In genomic region chr19:41264581-41265375, GRCh38 we compare ENCODE assay signal across 1 cellular context.
TF ChIP-seq lines count a peak whose summit lies in the region.

No MANE protein-coding gene starts in this region.

TF ChIP-seq in K562, 482 proteins besides CTCF, POLR2A, EP300 and RAD21 (continues in another document):
- no peak for TF ChIP-seq ZBTB2 (IDR thresholded peaks at IDR 0.05)
- no peak for TF ChIP-seq HNRNPUL1 (IDR thresholded peaks at IDR 0.05; ENCODE audit: low read length)
- no peak for TF ChIP-seq SMARCE1 (IDR thresholded peaks at IDR 0.05)
- TF ChIP-seq ZBTB43 (CRISPR knock-in tag; IDR thresholded peaks at IDR 0.05), result peak; percentile 54; the same call in 1 of the 2 replicates
- TF ChIP-seq ZNF395 (CRISPR knock-in tag; IDR thresholded peaks at IDR 0.05), result peak; percentile 78; the same call in 1 of the 2 replicates
- TF ChIP-seq RBM34 (IDR thresholded peaks at IDR 0.05; ENCODE audit: borderline replicate concordance, insufficient read depth, low read length), result 0 out of 2 replicates have a peak, but pooled peaks have one; percentile 62
- TF ChIP-seq ZNF311 (CRISPR knock-in tag; IDR thresholded peaks at IDR 0.05), result no peak
- TF ChIP-seq SMARCA4 (IDR thresholded peaks at IDR 0.05), result no peak
- no peak for TF ChIP-seq KAT2B (IDR thresholded peaks at IDR 0.05; ENCODE audit: low read depth, low read length)
- no peak for TF ChIP-seq FOXK1 (CRISPR knock-in tag; IDR thresholded peaks at IDR 0.05; ENCODE audit: borderline replicate concordance)
- no peak for TF ChIP-seq MAZ (CRISPR knock-in tag; conservative IDR thresholded peaks at IDR 0.05 in 1 of 2, IDR thresholded peaks at IDR 0.05 in 1 of 2)
- no peak for TF ChIP-seq BACH1 (tag; IDR thresholded peaks at IDR 0.05)
- no peak for TF ChIP-seq ZNF444 (CRISPR knock-in tag; IDR thresholded peaks at IDR 0.05)
- no peak for TF ChIP-seq ZNF445 (CRISPR knock-in tag; IDR thresholded peaks at IDR 0.05; ENCODE audit: low read depth)
- TF ChIP-seq GTF2B (IDR thresholded peaks at IDR 0.05; ENCODE audit: extremely low read depth, insufficient read length), result no peak
- TF ChIP-seq WHSC1 (IDR thresholded peaks at IDR 0.05; ENCODE audit: low read length), result no peak
- TF ChIP-seq ZKSCAN8 (CRISPR knock-in tag; IDR thresholded peaks at IDR 0.05), result no peak
- peak; percentile 23 for TF ChIP-seq SRSF7 (optimal IDR thresholded peaks at IDR 0.05; ENCODE audit: low read depth, low read length)
- no peak for TF ChIP-seq NELFE (IDR thresholded peaks at IDR 0.05; ENCODE audit: insufficient read depth, insufficient read length)
- TF ChIP-seq MBD2 (IDR thresholded peaks at IDR 0.05; ENCODE audit: borderline replicate concordance, low read depth), result no peak
- TF ChIP-seq IFI16 (CRISPR knock-in tag; IDR thresholded peaks at IDR 0.05), result no peak
- TF ChIP-seq TSHZ1 (CRISPR knock-in tag; IDR thresholded peaks at IDR 0.05), result no peak
- no peak; the same call in 1 of the 2 replicates for TF ChIP-seq ZBTB1 (CRISPR knock-in tag; IDR thresholded peaks at IDR 0.05; ENCODE audit: borderline replicate concordance, low read depth)
- TF ChIP-seq ZMIZ1 (IDR thresholded peaks at IDR 0.05; ENCODE audit: low read depth in 2 of 2, low read length in 2 of 2), result no peak
- peak; percentile 51 to 68; a peak in 2 of 4 replicates for TF ChIP-seq UBTF (IDR thresholded peaks at IDR 0.05; ENCODE audit: borderline replicate concordance in 1 of 2, low read depth in 2 of 2, low read length in 2 of 2)
- no peak for TF ChIP-seq HDAC2 (IDR thresholded peaks at IDR 0.05)
- no peak for TF ChIP-seq SIX5 (IDR thresholded peaks at IDR 0.05; ENCODE audit: borderline replicate concordance in 1 of 2, insufficient read depth in 1 of 2, low read depth in 1 of 2, low read length in 2 of 2)
- no peak for TF ChIP-seq ZNF143 (CRISPR knock-in tag; IDR thresholded peaks at IDR 0.05)
- no peak for TF ChIP-seq ESRRB (CRISPR knock-in tag; IDR thresholded peaks at IDR 0.05; ENCODE audit: borderline replicate concordance)
- TF ChIP-seq RREB1 (CRISPR knock-in tag; IDR thresholded peaks at IDR 0.05), result peak; percentile 81; the same call in 1 of the 2 replicates
- 0 out of 2 replicates have a peak, but pooled peaks have one; percentile 84 for TF ChIP-seq TGIF2 (CRISPR knock-in tag; IDR thresholded peaks at IDR 0.05)
- no peak for TF ChIP-seq SRF (CRISPR knock-in tag; IDR thresholded peaks at IDR 0.05)
- no peak for TF ChIP-seq ZNF12 (CRISPR knock-in tag; IDR thresholded peaks at IDR 0.05)
- no peak for TF ChIP-seq ZNF354B (CRISPR knock-in tag; IDR thresholded peaks at IDR 0.05)
- TF ChIP-seq ELK1 (CRISPR knock-in tag; IDR thresholded peaks at IDR 0.05), result 0 out of 2 replicates have a peak, but pooled peaks have one; percentile 35
- TF ChIP-seq CBFA2T2 (conservative IDR thresholded peaks at IDR 0.05), result no peak
- TF ChIP-seq SUPT5H (IDR thresholded peaks at IDR 0.05), result 0 out of 2 replicates have a peak, but pooled peaks have one; percentile 42
